In genomic region chr7:19919156-19920085, GRCh38 we compare ENCODE assay signal across 17 cellular contexts.
A peak's percentile ranks its signal among the peaks of the same experiment; 100 is the strongest.
DNase-seq lines count a peak whose midpoint lies in the region; FAIRE-seq and TF ChIP-seq lines count a peak whose summit lies in the region.
"Had no signal": no experiment of that assay in that cellular context is flagged by ENCODE, and none has a peak within 500 bp of the region (broad histone marks: within the 10 kb centered on the region; RNA-seq: fewer than 3 reads in every experiment).

No MANE protein-coding gene starts in this region.

- 46 to 48% methylated on average over 9 of the region's 9 CpGs for WGBS in esophagus squamous epithelium, 2 donors

- no peaks in the 10 kb centered on the region for H3K9me3 ChIP-seq in esophagus squamous epithelium

- TF ChIP-seq CTCF in esophagus squamous epithelium (IDR thresholded peaks at IDR 0.05) (no peak), nephron (IDR thresholded peaks at IDR 0.05; ENCODE audit: unreplicated experiment in 3 of 3) (no peak)

- DNase-seq in H54 (ENCODE audit: insufficient read length, low spot score) = no peak
- DNase-seq in NCI-H69 (lab: John Stamatoyannopoulos, UW) = peak; percentile 91
- no peak for DNase-seq in esophagus squamous epithelium (lab: John Stamatoyannopoulos, UW)
- no peak for DNase-seq in urothelium cell line (ENCODE audit: low spot score)
- no peak for DNase-seq in NCI-H1694 treated with DMSO at 0.1 percent for 48 hours (lab: John Stamatoyannopoulos, UW)
- no peak for DNase-seq in SKM-1 treated with dmso at 0.1 percent for 144 hours (lab: John Stamatoyannopoulos, UW; ENCODE audit: unreplicated experiment)
- DNase-seq: activated CD8-positive, alpha-beta memory T cell treated with anti-CD3 and anti-CD28 coated beads, Interleukin-2, amount 10 ng/mL, durations not matched to agents 7 days and 5 days; activated gamma-delta T cell; effector CD8-positive, alpha-beta T cell; islet precursor cell; NCI-H510A; T-helper 1 cell had no signal

- H3K4me3 ChIP-seq in esophagus squamous epithelium = no peak overlapping the region
- H3K4me3 ChIP-seq: PC-9 had no signal

- TF ChIP-seq POLR2A in H54 (IDR thresholded peaks at IDR 0.05; ENCODE audit: low read depth, low read length) (no peak), esophagus squamous epithelium (IDR thresholded peaks at IDR 0.05) (no peak)

- H3K27me3 ChIP-seq in esophagus squamous epithelium = no peaks in the 10 kb centered on the region

- FAIRE-seq in H54 (lab: Jason Lieb, UNC) (peak; percentile 38), urothelium cell line (lab: Jason Lieb, UNC) (no peak)

- H3K27me3 Mint-ChIP-seq in nephron (ENCODE audit: low read depth) = no peaks in the 10 kb centered on the region
- H3K27me3 Mint-ChIP-seq: activated CD8-positive, alpha-beta memory T cell treated with anti-CD3 and anti-CD28 coated beads, Interleukin-2, amount 10 ng/mL, durations not matched to agents 7 days and 5 days; progenitor cell of endocrine pancreas had no signal

- no peaks in the 10 kb centered on the region for H3K36me3 ChIP-seq in esophagus squamous epithelium

- no peaks in the 10 kb centered on the region for H3K9me3 Mint-ChIP-seq in nephron

- peak overlapping the region in 3 of 4 donors; percentile 2 to 51 (median 17) for H3K27ac ChIP-seq in esophagus squamous epithelium
- H3K27ac ChIP-seq: C4-2B, PC-9 had no signal

- H3K4me1 Mint-ChIP-seq in nephron = peaks cover 36% of the 10 kb centered on the region
- H3K4me1 Mint-ChIP-seq: activated CD8-positive, alpha-beta memory T cell treated with anti-CD3 and anti-CD28 coated beads, Interleukin-2, amount 10 ng/mL, durations not matched to agents 7 days and 5 days had no signal

- H3K4me3 Mint-ChIP-seq in nephron = no peak overlapping the region
- H3K4me3 Mint-ChIP-seq: activated CD8-positive, alpha-beta memory T cell treated with anti-CD3 and anti-CD28 coated beads, Interleukin-2, amount 10 ng/mL, durations not matched to agents 7 days and 5 days; HFFc6 had no signal

- intact Hi-C loops in esophagus squamous epithelium (cut with DNase I) = no loop called here

- H3K4me1 ChIP-seq in esophagus squamous epithelium = no peaks in the 10 kb centered on the region

- peak overlapping the region; percentile 73 to 84 (median 83) for H3K27ac Mint-ChIP-seq in nephron
- H3K27ac Mint-ChIP-seq: activated CD8-positive, alpha-beta memory T cell treated with anti-CD3 and anti-CD28 coated beads, Interleukin-2, amount 10 ng/mL, durations not matched to agents 7 days and 5 days; HFFc6; progenitor cell of endocrine pancreas had no signal

- H3K36me3 Mint-ChIP-seq in nephron (ENCODE audit: low read depth) = no peaks in the 10 kb centered on the region
- H3K36me3 Mint-ChIP-seq: activated CD8-positive, alpha-beta memory T cell treated with anti-CD3 and anti-CD28 coated beads, Interleukin-2, amount 10 ng/mL, durations not matched to agents 7 days and 5 days had no signal
